Comparison of ENCODE assay signal across 8 cellular contexts in genomic region chr9:113151696-113152630, GRCh38. TPM values are rescaled to one million over a fixed set of nuclear protein-coding genes. Genes with fewer than 3 reads are reported as not detected.
DNase-seq lines count a peak whose midpoint lies in the region; ATAC-seq and TF ChIP-seq lines count a peak whose summit lies in the region.

No MANE protein-coding gene starts in this region.

- H3K4me2 ChIP-seq in DND-41 (ENCODE audit: insufficient read depth, low read length) (peak overlapping the region; percentile 85), fibroblast of lung (ENCODE audit: extremely low read depth, insufficient read depth, low read length) (peak overlapping the region; percentile 46)

- DNase-seq in DND-41 (no peak), Peyer's patch (peak in 2 of 3 donors; percentile 56 to 63), fibroblast of lung (ENCODE audit: low read depth in 2 of 2) (no peak), osteocyte (ENCODE audit: extremely low spot score, unreplicated experiment) (peak; percentile 51), NCI-H1436 treated with DMSO at 0.1 percent for 48 hours (lab: John Stamatoyannopoulos, UW) (no peak), GDM1 (lab: John Stamatoyannopoulos, UW) (no peak), occipital lobe (lab: John Stamatoyannopoulos, UW) (no peak)

- H3K4me3 Mint-ChIP-seq in osteocyte (ENCODE audit: unreplicated experiment), result peak overlapping the region; percentile 76

- H3K4me1 ChIP-seq in DND-41 (ENCODE audit: insufficient read depth, low read length) (peaks cover 36% of the 10 kb centered on the region), Peyer's patch (peaks cover 0 to 6% (median 2%) of the 10 kb centered on the region in 4 donors), fibroblast of lung (ENCODE audit: control insufficient read depth, extremely low read depth, insufficient read depth, low read length) (peaks cover 5% of the 10 kb centered on the region)

- H3K9ac ChIP-seq in DND-41 (ENCODE audit: low read depth, low read length) (peak overlapping the region; percentile 67), fibroblast of lung (ENCODE audit: insufficient read depth, low read length) (peak overlapping the region; percentile 68)

- H3K27me3 ChIP-seq in DND-41 (ENCODE audit: insufficient read depth, low read length, poor library complexity), result peaks cover 6% of the 10 kb centered on the region
- H3K27me3 ChIP-seq in Peyer's patch, result no peaks in the 10 kb centered on the region
- no peaks in the 10 kb centered on the region for H3K27me3 ChIP-seq in fibroblast of lung (ENCODE audit: control insufficient read depth, insufficient read depth, low read length)

- no peaks in the 10 kb centered on the region for H3K9me3 ChIP-seq in DND-41 (ENCODE audit: insufficient read depth, low read length, severe bottlenecking)
- no peaks in the 10 kb centered on the region for H3K9me3 ChIP-seq in Peyer's patch
- H3K9me3 ChIP-seq in fibroblast of lung (ENCODE audit: control insufficient read depth, insufficient read depth, low read depth, low read length), result no peaks in the 10 kb centered on the region

- H2AFZ ChIP-seq in DND-41 (ENCODE audit: low read depth, low read length) (peak overlapping the region; percentile 91), fibroblast of lung (ENCODE audit: low read length) (no peak overlapping the region)

- H3K79me2 ChIP-seq in DND-41 (ENCODE audit: insufficient read depth, low read length) (no peaks in the 10 kb centered on the region), fibroblast of lung (ENCODE audit: control insufficient read depth, insufficient read depth, low read length) (no peaks in the 10 kb centered on the region)

- TF ChIP-seq CTCF in DND-41 (IDR thresholded peaks at IDR 0.05; ENCODE audit: borderline replicate concordance, extremely low read depth, low read length, poor library complexity, severe bottlenecking) (no peak), Peyer's patch (IDR thresholded peaks at IDR 0.05) (no peak), fibroblast of lung (conservative IDR thresholded peaks at IDR 0.05 in 1 of 2, IDR thresholded peaks at IDR 0.05 in 1 of 2; ENCODE audit: low read depth in 1 of 2, low read length in 2 of 2) (no peak), osteocyte (IDR thresholded peaks at IDR 0.05) (no peak)

- no peaks in the 10 kb centered on the region for H3K9me3 Mint-ChIP-seq in osteocyte (ENCODE audit: unreplicated experiment)

- H3K36me3 Mint-ChIP-seq in osteocyte (ENCODE audit: unreplicated experiment), result no peaks in the 10 kb centered on the region

- no peaks in the 10 kb centered on the region for H3K36me3 ChIP-seq in DND-41 (ENCODE audit: insufficient read depth, low read length)
- no peaks in the 10 kb centered on the region for H3K36me3 ChIP-seq in Peyer's patch
- H3K36me3 ChIP-seq in fibroblast of lung (ENCODE audit: control insufficient read depth, insufficient read depth, low read length), result no peaks in the 10 kb centered on the region

- no peak overlapping the region for H3K27ac Mint-ChIP-seq in osteocyte (ENCODE audit: unreplicated experiment)

- peaks cover 14% of the 10 kb centered on the region for H3K4me1 Mint-ChIP-seq in osteocyte (ENCODE audit: unreplicated experiment)

- peaks cover 6% of the 10 kb centered on the region for H3K27me3 Mint-ChIP-seq in osteocyte (ENCODE audit: unreplicated experiment)

- H3K27ac ChIP-seq in DND-41 (ENCODE audit: low read length) (no peak overlapping the region), Peyer's patch (peak overlapping the region in 3 of 4 donors; percentile 72 to 80 (median 77)), fibroblast of lung (ENCODE audit: insufficient read depth, low read length) (no peak overlapping the region)

- H3K4me3 ChIP-seq in DND-41 (ENCODE audit: low read depth in 1 of 2, low read length in 2 of 2) (peak overlapping the region; percentile 68 to 91; a peak in 3 of 4 replicates), Peyer's patch (peak overlapping the region; percentile 65 to 87 (median 75)), fibroblast of lung (replicated peaks in 1 of 4; ENCODE audit: control extremely low read depth in 1 of 4, insufficient read depth in 1 of 4, low read depth in 3 of 4, low read length in 4 of 4) (peak overlapping the region; percentile 51 to 87 (median 58))

- ATAC-seq in DND-41 (ENCODE audit: insufficient read depth, low read depth), result no peak
- ATAC-seq in HG03469 (IDR thresholded peaks at IDR 0.05; ENCODE audit: unreplicated experiment), result no peak

- H4K20me1 ChIP-seq in DND-41 (ENCODE audit: insufficient read depth, low read length) (no peaks in the 10 kb centered on the region), fibroblast of lung (ENCODE audit: control insufficient read depth, extremely low read depth, insufficient read depth, low read length) (no peaks in the 10 kb centered on the region)

- TF ChIP-seq POLR2A in Peyer's patch (IDR thresholded peaks at IDR 0.05), result peak in 1 of 2 donors; percentile 29

RNA-seq across cellular contexts. Expression of gene SLC31A2, which starts 1.2 kb away (rescaled TPM):
- 100 to 1,000 TPM in 1 of 4 donors, 10 to 100 TPM in 3; 12.4 to 116 (median 56.2) TPM for total RNA-seq in Peyer's patch
- total RNA-seq in fibroblast of lung, result 12.6 and 17.8 TPM in 2 replicates
- 15.7 and 17.8 TPM in 2 replicates for polyA plus RNA-seq in fibroblast of lung
- polyA plus RNA-seq in fibroblast of lung (2012), result 9.5 and 10.5 TPM in 2 replicates
- 13.3 and 29.5 TPM in 2 replicates for polyA minus RNA-seq in fibroblast of lung (ENCODE audit: low replicate concordance)
- total RNA-seq in osteocyte, result 3.3 and 3.9 TPM in 2 replicates
- total RNA-seq in occipital lobe, result 10.5 TPM

Comparison
In these comparisons a context has a peak if more than half of its experiments do, and no peak if none do; other contexts are left out.
1. DNase-seq: peak in Peyer's patch (2 of 3) and osteocyte (single experiment); none in DND-41 (single experiment), fibroblast of lung (0 of 2), NCI-H1436 treated with DMSO at 0.1 percent for 48 hours (single experiment), GDM1 (single experiment) and occipital lobe (single experiment).
2. H3K27ac ChIP-seq: peak in Peyer's patch (3 of 4); none in DND-41 (single experiment) and fibroblast of lung (single experiment).
3. Peak in every context shown above with its lines, with median percentiles within 50 percentile points of each other: H3K4me3 ChIP-seq.